In genomic region chr11:69388210-69388609, GRCh38 we compare ENCODE assay signal across 30 cellular contexts.
"Had no signal": no experiment of that assay in that cellular context is flagged by ENCODE, and none has a peak within 500 bp of the region (broad histone marks: within the 10 kb centered on the region; RNA-seq: fewer than 3 reads in every experiment).

No MANE protein-coding gene starts in this region.

- H3K4me3 Mint-ChIP-seq: activated B cell treated with CpG ODN at 0.5 μM for 24 hours; activated CD8-positive, alpha-beta T cell treated with anti-CD3 and anti-CD28 coated beads for 36 hours; activated naive CD8-positive, alpha-beta T cell; activated T-cell treated with anti-CD3 and anti-CD28 coated beads, Interleukin-2, amount 50 U/mL, for 4 hours; activated T-helper 17 cell treated with anti-CD3 and anti-CD28 coated beads, Interleukin-2, amount 50 U/mL, for 72 hours; central memory CD8-positive, alpha-beta T cell; T-helper 2 cell treated with Interferon-gamma antibody and Interleukin-4, amounts not matched to agents 5 μg/mL and 100 μg/mL, for 36 hours had no signal

- FAIRE-seq: astrocyte, bronchial epithelial cell, endometrium, endothelial cell of umbilical vein, frontal cortex had no signal

- H3K4me1 Mint-ChIP-seq: activated B cell treated with CpG ODN at 0.5 μM for 24 hours; activated T-helper 17 cell treated with anti-CD3 and anti-CD28 coated beads, Interleukin-2, amount 50 U/mL, for 72 hours; central memory CD8-positive, alpha-beta T cell had no signal

- H3K36me3 ChIP-seq: brain microvascular endothelial cell, WERI-Rb-1 had no signal

- H3K27me3 Mint-ChIP-seq: activated CD8-positive, alpha-beta T cell treated with anti-CD3 and anti-CD28 coated beads for 36 hours; activated naive CD8-positive, alpha-beta T cell had no signal

- H3K27me3 ChIP-seq: brain microvascular endothelial cell had no signal

- H3K27ac ChIP-seq: brain microvascular endothelial cell, WERI-Rb-1 had no signal

- H3K27ac Mint-ChIP-seq: activated B cell treated with CpG ODN at 0.5 μM for 24 hours; activated CD8-positive, alpha-beta T cell treated with anti-CD3 and anti-CD28 coated beads for 36 hours; activated naive CD8-positive, alpha-beta T cell; activated T-helper 17 cell treated with anti-CD3 and anti-CD28 coated beads, Interleukin-2, amount 50 U/mL, for 72 hours; T-helper 2 cell treated with Interferon-gamma antibody and Interleukin-4, amounts not matched to agents 5 μg/mL and 100 μg/mL, for 36 hours had no signal

- ATAC-seq: activated CD4-positive, CD25-positive, alpha-beta regulatory T cell treated with anti-CD3 and anti-CD28 coated beads, Interleukin-2, amount 50 U/mL, for 24 hours; activated CD8-positive, alpha-beta T cell treated with anti-CD3 and anti-CD28 coated beads for 36 hours; activated T-cell treated with anti-CD3 and anti-CD28 coated beads, Interleukin-2, amount 50 U/mL, for 4 hours; activated T-helper 17 cell treated with anti-CD3 and anti-CD28 coated beads, Interleukin-2, amount 50 U/mL, for 72 hours had no signal

- DNase-seq: activated B cell treated with CpG ODN at 0.5 μM for 24 hours; activated CD4-positive, alpha-beta T cell treated with anti-CD3 and anti-CD28 coated beads for 48 hours; activated CD4-positive, alpha-beta T cell treated with anti-CD3 and anti-CD28 coated beads, Interleukin-2, amount 50 U/mL, for 1 hour; activated CD4-positive, alpha-beta T cell treated with anti-CD3 and anti-CD28 coated beads, Interleukin-2, amount 50 U/mL, for 48 hours; activated CD8-positive, alpha-beta memory T cell treated with anti-CD3 and anti-CD28 coated beads for 24 hours; activated CD8-positive, alpha-beta T cell treated with anti-CD3 and anti-CD28 coated beads for 36 hours; activated effector memory CD4-positive, alpha-beta T cell treated with Interleukin-2 at 50 U/mL for 16 hours; activated gamma-delta T cell treated with Interleukin-2 at 50 U/mL for 16 hours; activated naive CD4-positive, alpha-beta T cell treated with anti-CD3 and anti-CD28 coated beads, Interleukin-2, amount 50 U/mL, for 16 hours; activated naive CD4-positive, alpha-beta T cell treated with Interleukin-2 at 50 U/mL for 16 hours; activated T-cell treated with anti-CD3 and anti-CD28 coated beads, Interleukin-2, amount 50 U/mL, for 4 hours; amniotic stem cell; anterior cingulate cortex; brain microvascular endothelial cell; cortex of kidney; effector CD4-positive, alpha-beta T cell; foreskin fibroblast; hippocampal formation; T1000; WERI-Rb-1 had no signal
